In genomic region chr14:103646189-103646588, GRCh38 we compare ENCODE assay signal across 26 cellular contexts.
"Had no signal": no experiment of that assay in that cellular context is flagged by ENCODE, and none has a peak within 500 bp of the region (broad histone marks: within the 10 kb centered on the region; RNA-seq: fewer than 3 reads in every experiment).

No MANE protein-coding gene starts in this region.

- H3K4me1 ChIP-seq: colonic mucosa had no signal

- H3K27ac ChIP-seq: body of pancreas, colonic mucosa, WERI-Rb-1 had no signal

- ATAC-seq: activated CD4-positive, CD25-positive, alpha-beta regulatory T cell treated with anti-CD3 and anti-CD28 coated beads, Interleukin-2, amount 50 U/mL, for 24 hours; activated CD8-positive, alpha-beta T cell treated with anti-CD3 and anti-CD28 coated beads for 36 hours; activated T-cell treated with anti-CD3 and anti-CD28 coated beads, Interleukin-2, amount 50 U/mL, for 4 hours; activated T-helper 17 cell treated with anti-CD3 and anti-CD28 coated beads, Interleukin-2, amount 50 U/mL, for 72 hours; body of pancreas; esophagus mucosa; T-helper 17 cell had no signal

- H3K9me3 ChIP-seq: body of pancreas, colonic mucosa had no signal

- DNase-seq: activated B cell treated with CpG ODN at 0.5 μM for 24 hours; activated CD4-positive, alpha-beta T cell treated with anti-CD3 and anti-CD28 coated beads for 48 hours; activated CD4-positive, alpha-beta T cell treated with anti-CD3 and anti-CD28 coated beads, Interleukin-2, amount 50 U/mL, for 1 hour; activated CD4-positive, alpha-beta T cell treated with anti-CD3 and anti-CD28 coated beads, Interleukin-2, amount 50 U/mL, for 48 hours; activated CD8-positive, alpha-beta memory T cell treated with anti-CD3 and anti-CD28 coated beads for 24 hours; activated CD8-positive, alpha-beta T cell treated with anti-CD3 and anti-CD28 coated beads for 36 hours; activated effector memory CD4-positive, alpha-beta T cell treated with Interleukin-2 at 50 U/mL for 16 hours; activated gamma-delta T cell treated with Interleukin-2 at 50 U/mL for 16 hours; activated naive CD4-positive, alpha-beta T cell treated with anti-CD3 and anti-CD28 coated beads, Interleukin-2, amount 50 U/mL, for 16 hours; activated naive CD4-positive, alpha-beta T cell treated with Interleukin-2 at 50 U/mL for 16 hours; activated T-cell treated with anti-CD3 and anti-CD28 coated beads, Interleukin-2, amount 50 U/mL, for 4 hours; amygdala; body of pancreas; caudate nucleus; cerebellar nuclear complex; colonic mucosa; effector CD8-positive, alpha-beta T cell; endodermal cell; foreskin fibroblast; T-helper 1 cell; T-helper 17 cell; T1000; WERI-Rb-1 had no signal

- H3K36me3 ChIP-seq: colonic mucosa had no signal

- H3K4me3 ChIP-seq: body of pancreas, colonic mucosa had no signal

- H3K27me3 ChIP-seq: body of pancreas, colonic mucosa had no signal
